In the genomic region with DNA sequence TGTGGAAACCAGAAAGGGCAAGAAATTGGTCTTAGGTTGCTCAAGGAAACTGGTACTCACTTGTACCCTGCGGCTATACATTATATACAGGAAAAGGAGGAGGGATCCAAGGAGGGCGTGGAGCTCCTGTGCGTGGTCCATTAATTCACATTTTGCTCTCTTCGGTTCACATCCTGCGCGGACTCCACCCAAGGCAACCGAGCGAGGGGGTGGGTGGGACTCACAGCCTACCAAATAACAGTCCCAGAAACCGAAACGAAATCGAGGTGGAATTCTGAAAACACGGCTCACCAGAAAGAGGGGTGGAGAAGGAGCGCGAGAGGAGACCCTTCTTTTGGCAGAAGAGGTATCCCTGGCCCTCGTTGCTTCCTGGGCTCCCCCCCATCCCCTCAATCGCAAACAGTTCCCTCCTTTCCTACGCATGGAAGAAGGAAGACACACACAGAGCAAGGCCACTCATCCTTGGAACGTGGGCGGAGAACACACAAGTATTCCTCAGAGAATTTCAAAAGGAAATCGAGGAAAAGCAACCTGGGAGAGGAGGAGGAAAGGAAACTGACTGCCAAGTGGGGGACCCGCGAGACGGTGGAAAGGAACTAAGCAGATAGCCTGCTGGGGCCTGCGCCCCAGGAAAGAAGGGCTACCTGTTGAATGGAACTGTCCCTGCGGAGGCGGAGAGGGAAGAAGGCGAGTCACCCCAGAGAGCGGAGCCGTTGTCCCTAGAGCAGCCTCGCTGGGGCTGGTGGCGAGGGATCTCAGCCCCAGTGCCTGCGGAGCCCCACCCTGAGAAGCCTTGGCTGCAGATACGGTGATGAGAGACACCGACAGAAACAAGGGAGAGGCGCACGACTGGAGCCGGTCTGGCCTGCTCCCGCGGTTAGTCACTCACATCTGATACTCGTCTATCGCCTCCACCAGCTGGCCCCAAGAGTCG, we compare ENCODE assay signal across 8 cellular contexts. TPM values are rescaled to one million over a fixed set of nuclear protein-coding genes. Genes with fewer than 3 reads are reported as not detected.
A peak's percentile ranks its signal among the peaks of the same experiment; 100 is the strongest.
DNase-seq lines count a peak whose midpoint lies in the region; ATAC-seq and TF ChIP-seq lines count a peak whose summit lies in the region.

No MANE protein-coding gene starts in this region.

- peak overlapping the region; percentile 84 for H3K9ac ChIP-seq in iPS-18a (ENCODE audit: low read length)
- H3K9ac ChIP-seq in skeletal muscle tissue (ENCODE audit: low read depth in 1 of 3, low read length in 3 of 3) = peak overlapping the region; percentile 92 to 94 (median 93)

- DNase-seq in NCI-H1436 (lab: John Stamatoyannopoulos, UW) = peak; percentile 47
- DNase-seq in NCI-H1436 treated with DMSO at 0.1 percent for 48 hours (lab: John Stamatoyannopoulos, UW) = no peak
- DNase-seq in NCI-H1694 (lab: John Stamatoyannopoulos, UW) = peak; percentile 10
- DNase-seq in UCSD-AML1 (lab: John Stamatoyannopoulos, UW; ENCODE audit: unreplicated experiment) = peak; percentile 70
- DNase-seq in body of pancreas = peak; percentile 54 to 65 (median 61)

- no peak for TF ChIP-seq CTCF in body of pancreas (IDR thresholded peaks at IDR 0.05)

- no peaks in the 10 kb centered on the region for H3K36me3 ChIP-seq in body of pancreas (replicated peaks in 1 of 2; ENCODE audit: insufficient read depth in 1 of 2, low read depth in 2 of 2)
- no peaks in the 10 kb centered on the region for H3K36me3 ChIP-seq in iPS-18a (ENCODE audit: control insufficient read depth, low read depth, low read length)
- peaks cover 0 to 8% (median 4%) of the 10 kb centered on the region in 3 donors for H3K36me3 ChIP-seq in skeletal muscle tissue (ENCODE audit: control insufficient read depth in 3 of 3, insufficient read depth in 3 of 3, low read length in 3 of 3)

- no peaks in the 10 kb centered on the region for H3K27me3 ChIP-seq in body of pancreas
- no peaks in the 10 kb centered on the region for H3K27me3 ChIP-seq in iPS-18a (ENCODE audit: control insufficient read depth, insufficient read depth, low read length)
- no peaks in the 10 kb centered on the region for H3K27me3 ChIP-seq in skeletal muscle tissue (ENCODE audit: control insufficient read depth in 3 of 3, insufficient read depth in 3 of 3, low read length in 3 of 3)

- intact Hi-C loops in body of pancreas (cut with DNase I) = no loop called here

- WGBS in body of pancreas, 2 donors = 0 to 1% methylated on average over 30 to 42 of the region's 42 CpGs

- no peak for TF ChIP-seq POLR2A in body of pancreas (IDR thresholded peaks at IDR 0.05)

- H3K4me1 ChIP-seq in body of pancreas (peaks cover 26% of the 10 kb centered on the region), iPS-18a (ENCODE audit: control insufficient read depth, low read depth, low read length) (peaks cover 5% of the 10 kb centered on the region), skeletal muscle tissue (ENCODE audit: control insufficient read depth in 3 of 3, insufficient read depth in 3 of 3, low read length in 3 of 3) (peaks cover 16 to 17% (median 16%) of the 10 kb centered on the region in 3 donors)

- peak; percentile 37 for ATAC-seq in HG02870 (IDR thresholded peaks at IDR 0.05; ENCODE audit: unreplicated experiment)
- ATAC-seq in body of pancreas = peak; percentile 29

- H3K27ac ChIP-seq in body of pancreas = peak overlapping the region; percentile 94 to 99 (median 96)
- no peak overlapping the region for H3K27ac ChIP-seq in iPS-18a (ENCODE audit: low read length)
- peak overlapping the region; percentile 99 for H3K27ac ChIP-seq in skeletal muscle tissue (ENCODE audit: low read depth, low read length)

- H3K4me3 ChIP-seq in body of pancreas (peak overlapping the region; percentile 61 to 79), iPS-18a (ENCODE audit: low read length) (peak overlapping the region; percentile 82), skeletal muscle tissue (ENCODE audit: low read length in 3 of 3) (peak overlapping the region; percentile 86 to 97 (median 87))

- H3K9me3 ChIP-seq in body of pancreas = no peaks in the 10 kb centered on the region
- no peaks in the 10 kb centered on the region for H3K9me3 ChIP-seq in iPS-18a (ENCODE audit: control insufficient read depth, low read depth, low read length)
- no peaks in the 10 kb centered on the region for H3K9me3 ChIP-seq in skeletal muscle tissue (ENCODE audit: control insufficient read depth in 3 of 3, low read length in 3 of 3)

RNA-seq across cellular contexts. Expression of a gene that starts 0.7 kb away (rescaled TPM):
- total RNA-seq in body of pancreas (10 to 100 TPM; 32.9 to 36.6 TPM), skeletal muscle tissue (34.4 TPM)

RNA-seq across cellular contexts. Expression of a gene that starts 0.8 kb away (rescaled TPM):
- total RNA-seq in body of pancreas = 10 to 100 TPM; 12.5 to 18.2 TPM
- total RNA-seq in skeletal muscle tissue = 21.9 TPM

RNA-seq across cellular contexts. Expression of a gene that starts 25.4 kb away (rescaled TPM):
- total RNA-seq in body of pancreas (1 to 10 TPM in 1 of 2 donors, not detected in 1; 3.4 TPM), skeletal muscle tissue (not detected)
